ENCODE assay signal across 1 cellular context in the genomic region with DNA sequence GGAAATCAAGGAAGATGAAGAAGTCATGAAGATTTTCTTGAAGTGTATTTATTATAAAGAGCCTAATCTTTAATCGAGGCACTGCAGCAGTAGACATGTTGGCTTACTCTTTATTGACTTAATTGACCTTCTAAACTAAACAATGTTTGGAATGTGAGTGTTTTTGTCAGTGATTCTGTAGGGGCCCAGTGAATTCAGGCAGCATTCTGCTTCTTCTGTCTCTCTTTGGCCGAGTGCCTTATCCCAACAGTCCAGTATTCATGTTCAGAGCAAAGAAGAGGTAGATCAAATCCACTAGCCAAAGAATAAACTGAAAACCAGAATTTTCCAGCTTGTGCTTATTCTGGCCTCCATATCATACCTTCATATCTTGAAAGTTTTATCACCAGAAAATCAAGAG.
TF ChIP-seq lines count a peak whose summit lies in the region.

No MANE protein-coding gene starts in this region.

TF ChIP-seq in H1, 55 proteins besides CTCF, POLR2A, EP300 and RAD21:
- TF ChIP-seq ATF2 (IDR thresholded peaks at IDR 0.05; ENCODE audit: low read length): no peak
- TF ChIP-seq TEAD4 (IDR thresholded peaks at IDR 0.05; ENCODE audit: low read depth, low read length): peak; percentile 26; the same call in 1 of the 2 replicates
- no peak for TF ChIP-seq BCL11A (IDR thresholded peaks at IDR 0.05; ENCODE audit: low read depth in 2 of 2, low read length in 2 of 2)
- TF ChIP-seq KDM5A (IDR thresholded peaks at IDR 0.05; ENCODE audit: low read length): no peak
- TF ChIP-seq TAF1 (IDR thresholded peaks at IDR 0.05; ENCODE audit: low read depth, low read length): no peak
